1 cellular context compared by ENCODE assay signal in genomic region chr9:128005938-128006337, GRCh38.
A peak's percentile ranks its signal among the peaks of the same experiment; 100 is the strongest.
TF ChIP-seq lines count a peak whose summit lies in the region.

No MANE protein-coding gene starts in this region.

TF ChIP-seq in HepG2, 621 proteins besides CTCF, POLR2A, EP300 and RAD21 (continued from another document and continues in another):
- no peak for TF ChIP-seq KDM6A (CRISPR knock-in tag; IDR thresholded peaks at IDR 0.05; ENCODE audit: low read depth)
- TF ChIP-seq, protein P1, sequence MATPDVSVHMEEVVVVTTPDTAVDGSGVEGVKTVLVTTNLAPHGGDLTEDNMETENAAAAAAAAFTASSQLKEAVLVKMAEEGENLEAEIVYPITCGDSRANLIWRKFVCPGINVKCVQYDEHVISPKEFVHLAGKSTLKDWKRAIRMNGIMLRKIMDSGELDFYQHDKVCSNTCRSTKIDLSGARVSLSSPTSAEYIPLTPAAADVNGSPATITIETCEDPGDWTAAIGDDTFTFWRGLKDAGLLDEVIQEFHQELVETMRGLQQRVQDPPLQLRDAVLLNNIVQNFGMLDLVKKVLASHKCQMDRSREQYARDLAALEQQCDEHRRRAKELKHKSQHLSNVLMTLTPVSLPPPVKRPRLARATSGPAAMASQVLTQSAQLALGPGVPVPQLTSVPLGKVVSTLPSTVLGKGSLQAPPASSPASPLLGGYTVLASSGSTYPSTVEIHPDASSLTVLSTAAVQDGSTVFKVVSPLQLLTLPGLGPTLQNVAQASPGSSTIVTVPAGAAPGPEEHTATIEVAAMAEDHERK (CRISPR knock-in tag; IDR thresholded peaks at IDR 0.05; ENCODE audit: low read depth), result no peak
- no peak for TF ChIP-seq ZNF589 (CRISPR knock-in tag; conservative IDR thresholded peaks at IDR 0.05)
- TF ChIP-seq ZSCAN22 (CRISPR knock-in tag; IDR thresholded peaks at IDR 0.05), result no peak
- TF ChIP-seq, protein P2, sequence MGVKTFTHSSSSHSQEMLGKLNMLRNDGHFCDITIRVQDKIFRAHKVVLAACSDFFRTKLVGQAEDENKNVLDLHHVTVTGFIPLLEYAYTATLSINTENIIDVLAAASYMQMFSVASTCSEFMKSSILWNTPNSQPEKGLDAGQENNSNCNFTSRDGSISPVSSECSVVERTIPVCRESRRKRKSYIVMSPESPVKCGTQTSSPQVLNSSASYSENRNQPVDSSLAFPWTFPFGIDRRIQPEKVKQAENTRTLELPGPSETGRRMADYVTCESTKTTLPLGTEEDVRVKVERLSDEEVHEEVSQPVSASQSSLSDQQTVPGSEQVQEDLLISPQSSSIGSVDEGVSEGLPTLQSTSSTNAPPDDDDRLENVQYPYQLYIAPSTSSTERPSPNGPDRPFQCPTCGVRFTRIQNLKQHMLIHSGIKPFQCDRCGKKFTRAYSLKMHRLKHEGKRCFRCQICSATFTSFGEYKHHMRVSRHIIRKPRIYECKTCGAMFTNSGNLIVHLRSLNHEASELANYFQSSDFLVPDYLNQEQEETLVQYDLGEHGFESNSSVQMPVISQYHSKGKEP (CRISPR knock-in tag; IDR thresholded peaks at IDR 0.05), result no peak
- TF ChIP-seq ZNF30 (CRISPR knock-in tag; IDR thresholded peaks at IDR 0.05), result no peak
- no peak for TF ChIP-seq AFF4 (CRISPR knock-in tag; IDR thresholded peaks at IDR 0.05)
- TF ChIP-seq NONO (IDR thresholded peaks at IDR 0.05), result no peak
- no peak for TF ChIP-seq NONO (CRISPR knock-in tag; conservative IDR thresholded peaks at IDR 0.05)
- TF ChIP-seq ISL2 (CRISPR knock-in tag; IDR thresholded peaks at IDR 0.05), result no peak
- TF ChIP-seq, protein P3, sequence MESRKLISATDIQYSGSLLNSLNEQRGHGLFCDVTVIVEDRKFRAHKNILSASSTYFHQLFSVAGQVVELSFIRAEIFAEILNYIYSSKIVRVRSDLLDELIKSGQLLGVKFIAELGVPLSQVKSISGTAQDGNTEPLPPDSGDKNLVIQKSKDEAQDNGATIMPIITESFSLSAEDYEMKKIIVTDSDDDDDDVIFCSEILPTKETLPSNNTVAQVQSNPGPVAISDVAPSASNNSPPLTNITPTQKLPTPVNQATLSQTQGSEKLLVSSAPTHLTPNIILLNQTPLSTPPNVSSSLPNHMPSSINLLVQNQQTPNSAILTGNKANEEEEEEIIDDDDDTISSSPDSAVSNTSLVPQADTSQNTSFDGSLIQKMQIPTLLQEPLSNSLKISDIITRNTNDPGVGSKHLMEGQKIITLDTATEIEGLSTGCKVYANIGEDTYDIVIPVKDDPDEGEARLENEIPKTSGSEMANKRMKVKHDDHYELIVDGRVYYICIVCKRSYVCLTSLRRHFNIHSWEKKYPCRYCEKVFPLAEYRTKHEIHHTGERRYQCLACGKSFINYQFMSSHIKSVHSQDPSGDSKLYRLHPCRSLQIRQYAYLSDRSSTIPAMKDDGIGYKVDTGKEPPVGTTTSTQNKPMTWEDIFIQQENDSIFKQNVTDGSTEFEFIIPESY (CRISPR knock-in tag; IDR thresholded peaks at IDR 0.05), result no peak
- no peak for TF ChIP-seq ZNF839 (CRISPR knock-in tag; IDR thresholded peaks at IDR 0.05; ENCODE audit: borderline replicate concordance)
- TF ChIP-seq, protein P4, sequence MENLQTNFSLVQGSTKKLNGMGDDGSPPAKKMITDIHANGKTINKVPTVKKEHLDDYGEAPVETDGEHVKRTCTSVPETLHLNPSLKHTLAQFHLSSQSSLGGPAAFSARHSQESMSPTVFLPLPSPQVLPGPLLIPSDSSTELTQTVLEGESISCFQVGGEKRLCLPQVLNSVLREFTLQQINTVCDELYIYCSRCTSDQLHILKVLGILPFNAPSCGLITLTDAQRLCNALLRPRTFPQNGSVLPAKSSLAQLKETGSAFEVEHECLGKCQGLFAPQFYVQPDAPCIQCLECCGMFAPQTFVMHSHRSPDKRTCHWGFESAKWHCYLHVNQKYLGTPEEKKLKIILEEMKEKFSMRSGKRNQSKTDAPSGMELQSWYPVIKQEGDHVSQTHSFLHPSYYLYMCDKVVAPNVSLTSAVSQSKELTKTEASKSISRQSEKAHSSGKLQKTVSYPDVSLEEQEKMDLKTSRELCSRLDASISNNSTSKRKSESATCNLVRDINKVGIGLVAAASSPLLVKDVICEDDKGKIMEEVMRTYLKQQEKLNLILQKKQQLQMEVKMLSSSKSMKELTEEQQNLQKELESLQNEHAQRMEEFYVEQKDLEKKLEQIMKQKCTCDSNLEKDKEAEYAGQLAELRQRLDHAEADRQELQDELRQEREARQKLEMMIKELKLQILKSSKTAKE (CRISPR knock-in tag; IDR thresholded peaks at IDR 0.05; ENCODE audit: borderline replicate concordance), result peak; percentile 82
- TF ChIP-seq ZNF205 (CRISPR knock-in tag; IDR thresholded peaks at IDR 0.05), result no peak
- TF ChIP-seq, protein P5, sequence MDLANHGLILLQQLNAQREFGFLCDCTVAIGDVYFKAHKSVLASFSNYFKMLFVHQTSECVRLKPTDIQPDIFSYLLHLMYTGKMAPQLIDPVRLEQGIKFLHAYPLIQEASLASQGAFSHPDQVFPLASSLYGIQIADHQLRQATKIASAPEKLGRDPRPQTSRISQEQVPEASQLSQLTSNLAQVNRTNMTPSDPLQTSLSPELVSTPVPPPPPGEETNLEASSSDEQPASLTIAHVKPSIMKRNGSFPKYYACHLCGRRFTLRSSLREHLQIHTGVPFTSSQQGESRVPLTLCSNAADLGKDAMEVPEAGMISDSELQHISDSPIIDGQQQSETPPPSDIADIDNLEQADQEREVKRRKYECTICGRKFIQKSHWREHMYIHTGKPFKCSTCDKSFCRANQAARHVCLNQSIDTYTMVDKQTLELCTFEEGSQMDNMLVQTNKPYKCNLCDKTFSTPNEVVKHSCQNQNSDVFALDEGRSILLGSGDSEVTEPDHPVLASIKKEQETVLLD (CRISPR knock-in tag; IDR thresholded peaks at IDR 0.05; ENCODE audit: low read depth), result no peak
- peak; percentile 66; the same call in 1 of the 2 replicates for TF ChIP-seq ZNF792 (CRISPR knock-in tag; IDR thresholded peaks at IDR 0.05)
- TF ChIP-seq PHF20 (CRISPR knock-in tag; IDR thresholded peaks at IDR 0.05), result no peak; the same call in 1 of the 2 replicates
- TF ChIP-seq DZIP1 (CRISPR knock-in tag; IDR thresholded peaks at IDR 0.05), result no peak
- no peak for TF ChIP-seq ZNF10 (CRISPR knock-in tag; IDR thresholded peaks at IDR 0.05; ENCODE audit: borderline replicate concordance, low read depth)
- TF ChIP-seq ZNF432 (CRISPR knock-in tag; IDR thresholded peaks at IDR 0.05; ENCODE audit: borderline replicate concordance), result no peak
- TF ChIP-seq NFE2 (CRISPR knock-in tag; IDR thresholded peaks at IDR 0.05), result no peak
- TF ChIP-seq GMEB1 (CRISPR knock-in tag; IDR thresholded peaks at IDR 0.05; ENCODE audit: borderline replicate concordance), result no peak
- TF ChIP-seq ZNF672 (CRISPR knock-in tag; IDR thresholded peaks at IDR 0.05), result no peak
- no peak for TF ChIP-seq JUNB (CRISPR knock-in tag; IDR thresholded peaks at IDR 0.05; ENCODE audit: borderline replicate concordance)
- TF ChIP-seq ZNF451 (CRISPR knock-in tag; IDR thresholded peaks at IDR 0.05), result no peak
- TF ChIP-seq BATF2 (CRISPR knock-in tag; IDR thresholded peaks at IDR 0.05), result no peak
- TF ChIP-seq TCF12 (IDR thresholded peaks at IDR 0.05), result no peak
- no peak for TF ChIP-seq TCF12 (CRISPR knock-in tag; IDR thresholded peaks at IDR 0.05)
- TF ChIP-seq PREB (CRISPR knock-in tag; IDR thresholded peaks at IDR 0.05), result no peak
- TF ChIP-seq ZNF720 (CRISPR knock-in tag; IDR thresholded peaks at IDR 0.05), result no peak
- TF ChIP-seq PHF5A (CRISPR knock-in tag; IDR thresholded peaks at IDR 0.05; ENCODE audit: low read depth, unreplicated experiment), result no peak
- TF ChIP-seq, protein P6, sequence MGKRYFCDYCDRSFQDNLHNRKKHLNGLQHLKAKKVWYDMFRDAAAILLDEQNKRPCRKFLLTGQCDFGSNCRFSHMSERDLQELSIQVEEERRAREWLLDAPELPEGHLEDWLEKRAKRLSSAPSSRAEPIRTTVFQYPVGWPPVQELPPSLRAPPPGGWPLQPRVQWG (CRISPR knock-in tag; IDR thresholded peaks at IDR 0.05; ENCODE audit: borderline replicate concordance, low read depth), result no peak
- no peak for TF ChIP-seq CREBL2 (CRISPR knock-in tag; IDR thresholded peaks at IDR 0.05; ENCODE audit: borderline replicate concordance)
- TF ChIP-seq ZNF280B (CRISPR knock-in tag; IDR thresholded peaks at IDR 0.05; ENCODE audit: borderline replicate concordance), result no peak
- peak; percentile 57; the same call in 1 of the 2 replicates for TF ChIP-seq ZSCAN9 (CRISPR knock-in tag; IDR thresholded peaks at IDR 0.05; ENCODE audit: borderline replicate concordance)
